Comparison of ENCODE assay signal across 11 cellular contexts in genomic region chr17:77097772-77098171, GRCh38. TPM values are rescaled to one million over a fixed set of nuclear protein-coding genes. Genes with fewer than 3 reads are reported as not detected.
DNase-seq lines count a peak whose midpoint lies in the region; ATAC-seq, FAIRE-seq and TF ChIP-seq lines count a peak whose summit lies in the region.
"Had no signal": no experiment of that assay in that cellular context is flagged by ENCODE, and none has a peak within 500 bp of the region (broad histone marks: within the 10 kb centered on the region; RNA-seq: fewer than 3 reads in every experiment).

No MANE protein-coding gene starts in this region.

- no peaks in the 10 kb centered on the region for H3K9me3 Mint-ChIP-seq in naive thymus-derived CD8-positive, alpha-beta T cell

- TF ChIP-seq EP300 in K562 (IDR thresholded peaks at IDR 0.05; ENCODE audit: low read length) (no peak), tibial nerve (IDR thresholded peaks at IDR 0.05) (no peak)

- no peak for TF ChIP-seq RAD21 in K562 (CRISPR knock-in tag; conservative IDR thresholded peaks at IDR 0.05 in 1 of 2, IDR thresholded peaks at IDR 0.05 in 1 of 2)

- no peak overlapping the region for H3K4me3 ChIP-seq in heart right ventricle
- no peak overlapping the region for H3K4me3 ChIP-seq in K562
- no peak overlapping the region for H3K4me3 ChIP-seq in tibial nerve

- H3K9me3 ChIP-seq in heart right ventricle (no peaks in the 10 kb centered on the region), K562 (replicated peaks; ENCODE audit: control insufficient read depth, insufficient read depth, low read depth, low read length) (no peaks in the 10 kb centered on the region), tibial nerve (no peaks in the 10 kb centered on the region)

- CTCF ChIA-PET in K562 (lab: Yijun Ruan, JAX; ENCODE audit: low intra/inter-chr PET ratio), result no interaction called here

- peak in 2 of 8 donors; percentile 5 to 21 for ATAC-seq in heart right ventricle
- no peak for ATAC-seq in Right ventricle myocardium inferior
- no peak for ATAC-seq in K562
- ATAC-seq in naive thymus-derived CD8-positive, alpha-beta T cell, result no peak
- ATAC-seq in HG03045 (IDR thresholded peaks at IDR 0.05; ENCODE audit: unreplicated experiment), result no peak
- ATAC-seq: PC-3 had no signal

- peaks cover 0 to 48% (median 5%) of the 10 kb centered on the region in 3 donors for H3K36me3 Mint-ChIP-seq in naive thymus-derived CD8-positive, alpha-beta T cell

- no peak for FAIRE-seq in K562 (lab: Jason Lieb, UNC)

- H3K79me2 ChIP-seq in K562 (ENCODE audit: control insufficient read depth, insufficient read depth, low read length), result peaks cover 3% of the 10 kb centered on the region; the same call in 2 of the 3 replicates

- peak overlapping the region; percentile 44 to 99 (median 94) for H3K27ac Mint-ChIP-seq in naive thymus-derived CD8-positive, alpha-beta T cell

- intact Hi-C loops in heart right ventricle (cut with DNase I) (loop anchor here (2.0 to 10.0 kb wide), 8 partner anchors 45 to 117 kb away; partner anchors contain the start of gene SEC14L1 (in 5 of the 10)), Right ventricle myocardium inferior (cut with DNase I) (loop anchor here (2.0 kb wide), 3 partner anchors 43 to 111 kb away; partner anchors contain the start of gene SEC14L1), K562 (cut with micrococcal nuclease) (no loop called here)

- H2AFZ ChIP-seq in K562 (ENCODE audit: low read depth, low read length), result no peak overlapping the region

- no peaks in the 10 kb centered on the region for H3K27me3 Mint-ChIP-seq in naive thymus-derived CD8-positive, alpha-beta T cell

- POLR2A ChIA-PET in K562 (lab: Yijun Ruan, JAX), result interaction anchor here (2.1 kb wide), 1 partner anchor 9 kb away, joined by 6 read pairs; no protein-coding TSS in a partner anchor
- POLR2A ChIA-PET in naive thymus-derived CD8-positive, alpha-beta T cell (lab: Charles Lee), result interaction anchor here (0.7 to 1.7 kb wide), 6 partner anchors 9 to 530 kb away, joined by 3 to 12 read pairs (median 4); partner anchors contain the start of gene SEC14L1

- H4K20me1 ChIP-seq in K562 (replicated peaks; ENCODE audit: control insufficient read depth, insufficient read depth, low read length), result no peaks in the 10 kb centered on the region

- H3K4me2 ChIP-seq in K562 (ENCODE audit: insufficient read depth, low read length), result no peak overlapping the region

- no peak overlapping the region for H3K9ac ChIP-seq in K562 (ENCODE audit: insufficient read depth in 1 of 2, low read depth in 2 of 2, low read length in 2 of 2)

- DNase-seq in heart right ventricle (no peak), Right ventricle myocardium inferior (ENCODE audit: missing footprints) (no peak), K562 (ENCODE audit: extremely low read depth in 1 of 4, low spot score in 3 of 4) (no peak), tibial nerve (ENCODE audit: low spot score in 2 of 2) (no peak), NCI-H146 treated with DMSO at 0.1 percent for 48 hours (lab: John Stamatoyannopoulos, UW; ENCODE audit: unreplicated experiment) (no peak), RPMI8226 (no peak)
- no peak for DNase-seq in naive thymus-derived CD8-positive, alpha-beta T cell
- DNase-seq: foreskin fibroblast, islet precursor cell, PC-3 had no signal

- WGBS in heart right ventricle, 2 donors, result 83 to 95% methylated on average over 3 of the region's 3 CpGs
- WGBS in K562 (ENCODE audit: insufficient coverage, low coverage, missing lambda C conversion rate), result 83% methylated on average over 3 of the region's 3 CpGs
- WGBS in tibial nerve, 2 donors, result 55 to 67% methylated on average over 3 of the region's 3 CpGs

- TF ChIP-seq CTCF in heart right ventricle (IDR thresholded peaks at IDR 0.05), result no peak
- no peak for TF ChIP-seq CTCF in K562 (IDR thresholded peaks at IDR 0.05 in 2 of 3, conservative IDR thresholded peaks at IDR 0.05 in 1 of 3; ENCODE audit: insufficient read depth in 2 of 3, low read depth in 1 of 3, low read length in 3 of 3)
- no peak for TF ChIP-seq CTCF in tibial nerve (IDR thresholded peaks at IDR 0.05)

- H3K9me1 ChIP-seq in K562 (ENCODE audit: control insufficient read depth, insufficient read depth, low read length), result no peaks in the 10 kb centered on the region

- H3K4me3 Mint-ChIP-seq in naive thymus-derived CD8-positive, alpha-beta T cell, result peak overlapping the region in 3 of 10 donors; percentile 5 to 57 (median 34)

- no TSS peak for BruUV-seq in K562 (replicated peaks; lab: Mats Ljungman, UMichigan)

- in situ Hi-C loops in K562 (cut with MboI), result no loop called here

- H3K27me3 ChIP-seq in heart right ventricle (no peaks in the 10 kb centered on the region), K562 (ENCODE audit: control insufficient read depth in 2 of 2, insufficient read depth in 2 of 2, low read length in 2 of 2) (no peaks in the 10 kb centered on the region), tibial nerve (no peaks in the 10 kb centered on the region)

- H3K4me1 ChIP-seq in heart right ventricle (peaks cover 4 to 48% (median 41%) of the 10 kb centered on the region in 9 donors), K562 (replicated peaks in 1 of 2; ENCODE audit: control insufficient read depth in 2 of 2, insufficient read depth in 2 of 2, low read length in 2 of 2) (peaks cover 0 to 5% of the 10 kb centered on the region in 2 experiments; a peak in 3 of 5 replicates), tibial nerve (peaks cover 0 to 50% (median 41%) of the 10 kb centered on the region in 4 donors)

- TF ChIP-seq POLR2A in K562 (conservative IDR thresholded peaks at IDR 0.05), result no peak
- TF ChIP-seq POLR2A in tibial nerve (IDR thresholded peaks at IDR 0.05), result no peak

- peaks cover 18 to 46% (median 38%) of the 10 kb centered on the region in 4 donors for H3K4me1 Mint-ChIP-seq in naive thymus-derived CD8-positive, alpha-beta T cell

- H3K36me3 ChIP-seq in heart right ventricle (peaks cover 0 to 39% (median 25%) of the 10 kb centered on the region in 9 donors), K562 (ENCODE audit: control insufficient read depth, insufficient read depth, low read length) (peaks cover 64% of the 10 kb centered on the region), tibial nerve (peaks cover 0 to 27% (median 7%) of the 10 kb centered on the region in 3 donors)

- peak overlapping the region; percentile 12 to 92 (median 84) for H3K27ac ChIP-seq in heart right ventricle
- no peak overlapping the region for H3K27ac ChIP-seq in K562 (ENCODE audit: extremely low read depth, low read depth, low read length)
- H3K27ac ChIP-seq in tibial nerve, result peak overlapping the region; percentile 60 to 89 (median 81)

TF ChIP-seq in K562, 482 proteins besides CTCF, POLR2A, EP300 and RAD21:
- TF ChIP-seq NCOA4 (IDR thresholded peaks at IDR 0.05; ENCODE audit: partially characterized antibody), result no peak
- TF ChIP-seq, protein P1, sequence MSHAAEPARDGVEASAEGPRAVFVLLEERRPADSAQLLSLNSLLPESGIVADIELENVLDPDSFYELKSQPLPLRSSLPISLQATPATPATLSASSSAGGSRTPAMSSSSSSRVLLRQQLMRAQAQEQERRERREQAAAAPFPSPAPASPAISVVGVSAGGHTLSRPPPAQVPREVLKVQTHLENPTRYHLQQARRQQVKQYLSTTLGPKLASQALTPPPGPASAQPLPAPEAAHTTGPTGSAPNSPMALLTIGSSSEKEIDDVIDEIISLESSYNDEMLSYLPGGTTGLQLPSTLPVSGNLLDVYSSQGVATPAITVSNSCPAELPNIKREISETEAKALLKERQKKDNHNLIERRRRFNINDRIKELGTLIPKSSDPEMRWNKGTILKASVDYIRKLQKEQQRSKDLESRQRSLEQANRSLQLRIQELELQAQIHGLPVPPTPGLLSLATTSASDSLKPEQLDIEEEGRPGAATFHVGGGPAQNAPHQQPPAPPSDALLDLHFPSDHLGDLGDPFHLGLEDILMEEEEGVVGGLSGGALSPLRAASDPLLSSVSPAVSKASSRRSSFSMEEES (CRISPR knock-in tag; IDR thresholded peaks at IDR 0.05), result peak; percentile 37; the same call in 1 of the 2 replicates

RNA-seq across cellular contexts. Expression of gene SEC14L1, which starts 43.0 kb away (rescaled TPM):
- total RNA-seq in heart right ventricle (10 to 100 TPM; 38.7 to 88.8 (median 55.3) TPM), Right ventricle myocardium inferior (65.5 TPM), K562 (2014; rRNA removed) (10.9 and 14.8 TPM in 2 replicates), K562 (2014; rRNA removed; fragmentation: Illumina TruSeq; extraction: Trizol) (14.0 and 14.5 TPM in 2 replicates), K562 (2015; rRNA removed; fragmentation: Illumina TruSeq; extraction: Trizol) (14.8 and 15.2 TPM in 2 replicates), K562 (2021) (38.4 and 39.7 TPM in 2 replicates), tibial nerve (100 to 1,000 TPM in 2 of 4 donors, 10 to 100 TPM in 2; 51.1 to 113 (median 81.7) TPM)
- polyA plus RNA-seq in heart right ventricle (10 to 100 TPM; 36.1 to 42.3 TPM), K562 (2011; rRNA removed) (20.6 and 33.1 TPM in 2 replicates), K562 (2014; fragmentation: Illumina TruSeq; extraction: Trizol) (27.0 and 27.6 TPM in 2 replicates), K562 (2014; fragmentation: Nextera tagmentation; extraction: Ambion mirVana) (1 to 10 TPM; 3.1 to 4.1 TPM), K562 (2014; rRNA removed) (16.3 and 16.7 TPM in 2 replicates)
- 109 and 129 TPM in 2 replicates for total RNA-seq in K562 (2011; cell fraction: chromatin; rRNA removed; ENCODE audit: low replicate concordance)
- 35.9 and 51.7 TPM in 2 replicates for total RNA-seq in K562 (2011; cell fraction: nucleolus; rRNA removed)
- 51.8 and 54.6 TPM in 2 replicates for total RNA-seq in K562 (2011; cell fraction: nucleoplasm; rRNA removed)
- polyA plus RNA-seq in K562 (2011; cell fraction: cytosol; rRNA removed), result 15.2 and 43.7 TPM in 2 replicates
- polyA plus RNA-seq in K562 (2011; cell fraction: nucleus; rRNA removed), result 28.8 and 53.9 TPM in 2 replicates
- 25.9 and 29.6 TPM in 2 replicates for polyA plus RNA-seq in K562 (2012)
- polyA minus RNA-seq in K562 (2011; rRNA and poly(A)+ RNA removed), result 37.5 and 51.6 TPM in 2 replicates
- 29.5 and 45.5 TPM in 2 replicates for polyA minus RNA-seq in K562 (2011; cell fraction: cytosol; rRNA and poly(A)+ RNA removed)
- polyA minus RNA-seq in K562 (2011; cell fraction: nucleus; rRNA and poly(A)+ RNA removed), result 18.3 and 26.1 TPM in 2 replicates
- total RNA-seq in naive thymus-derived CD8-positive, alpha-beta T cell, result 10 to 100 TPM; 26.5 to 32.9 TPM
- polyA plus RNA-seq in naive thymus-derived CD8-positive, alpha-beta T cell, result 1 to 10 TPM; 7.7 to 9.5 (median 8.9) TPM
